11 cellular contexts compared by ENCODE assay signal in the genomic region with DNA sequence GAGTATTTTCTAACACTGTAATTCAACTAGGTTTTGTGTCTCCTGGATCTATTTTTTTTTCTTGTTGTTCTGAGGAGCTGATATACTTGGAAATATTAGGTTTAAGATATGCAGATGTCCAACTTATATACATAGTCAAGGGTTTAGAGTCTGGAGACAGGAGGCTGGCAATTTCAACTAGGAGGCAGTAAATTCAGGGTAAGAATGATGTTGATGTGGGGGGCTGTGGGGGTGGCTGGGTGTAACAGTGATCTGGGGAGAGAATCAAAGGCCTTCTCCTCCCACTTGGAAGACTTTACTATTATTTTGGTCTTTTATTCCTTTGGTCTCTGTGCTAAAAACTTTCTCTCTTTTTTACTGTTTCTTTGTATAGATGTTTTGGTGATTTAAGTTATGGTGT.
DNase-seq lines count a peak whose midpoint lies in the region; ATAC-seq and TF ChIP-seq lines count a peak whose summit lies in the region.
"Had no signal": no experiment of that assay in that cellular context is flagged by ENCODE, and none has a peak within 500 bp of the region (broad histone marks: within the 10 kb centered on the region; RNA-seq: fewer than 3 reads in every experiment).

No MANE protein-coding gene starts in this region.

- H3K9me3 ChIP-seq in skeletal muscle tissue (ENCODE audit: control insufficient read depth in 3 of 3, low read length in 3 of 3): no peaks in the 10 kb centered on the region

- TF ChIP-seq CTCF in kidney epithelial cell (IDR thresholded peaks at IDR 0.05; ENCODE audit: insufficient read depth, low read length, poor library complexity, severe bottlenecking): no peak

- peaks cover 5% of the 10 kb centered on the region for H3K36me3 Mint-ChIP-seq in activated naive CD8-positive, alpha-beta T cell treated with anti-CD3 and anti-CD28 coated beads for 36 hours

- H3K9ac ChIP-seq in skeletal muscle tissue (ENCODE audit: low read depth in 1 of 3, low read length in 3 of 3): peak overlapping the region; percentile 24 to 77 (median 52)

- H3K4me3 Mint-ChIP-seq in activated naive CD8-positive, alpha-beta T cell treated with anti-CD3 and anti-CD28 coated beads for 36 hours: peak overlapping the region; percentile 12

- no peak overlapping the region for H3K27ac Mint-ChIP-seq in activated naive CD8-positive, alpha-beta T cell treated with anti-CD3 and anti-CD28 coated beads for 36 hours

- H3K4me1 ChIP-seq in skeletal muscle tissue (ENCODE audit: control insufficient read depth in 3 of 3, insufficient read depth in 3 of 3, low read length in 3 of 3): peaks cover 37 to 49% (median 39%) of the 10 kb centered on the region in 3 donors

- H3K27ac ChIP-seq in skeletal muscle tissue (ENCODE audit: low read depth, low read length): peak overlapping the region; percentile 64

- H3K36me3 ChIP-seq in kidney epithelial cell (ENCODE audit: control insufficient read depth, insufficient read depth, low read length) (no peaks in the 10 kb centered on the region), skeletal muscle tissue (ENCODE audit: control insufficient read depth in 3 of 3, insufficient read depth in 3 of 3, low read length in 3 of 3) (no peaks in the 10 kb centered on the region)

- peaks cover 12% of the 10 kb centered on the region for H3K4me1 Mint-ChIP-seq in activated naive CD8-positive, alpha-beta T cell treated with anti-CD3 and anti-CD28 coated beads for 36 hours

- H3K9me3 Mint-ChIP-seq in activated naive CD8-positive, alpha-beta T cell treated with anti-CD3 and anti-CD28 coated beads for 36 hours: no peaks in the 10 kb centered on the region

- no peaks in the 10 kb centered on the region for H3K27me3 Mint-ChIP-seq in activated naive CD8-positive, alpha-beta T cell treated with anti-CD3 and anti-CD28 coated beads for 36 hours

- no peaks in the 10 kb centered on the region for H3K27me3 ChIP-seq in kidney epithelial cell (ENCODE audit: control insufficient read depth, insufficient read depth, low read length)
- no peaks in the 10 kb centered on the region for H3K27me3 ChIP-seq in skeletal muscle tissue (ENCODE audit: control insufficient read depth in 3 of 3, insufficient read depth in 3 of 3, low read length in 3 of 3)

- H3K4me3 ChIP-seq in kidney epithelial cell (ENCODE audit: low read depth, low read length) (peak overlapping the region; percentile 9), skeletal muscle tissue (ENCODE audit: low read length in 3 of 3) (peak overlapping the region; percentile 16 to 66 (median 64))

- DNase-seq in activated naive CD8-positive, alpha-beta T cell treated with anti-CD3 and anti-CD28 coated beads for 36 hours: no peak
- DNase-seq in kidney epithelial cell (ENCODE audit: low read depth) (no peak), NCI-H226 (no peak), NCI-H2081 treated with DMSO at 0.1 percent for 48 hours (lab: John Stamatoyannopoulos, UW) (no peak), germinal center (ENCODE audit: low spot score) (no peak)
- DNase-seq: GF-D8, NCI-H1436 treated with DMSO at 0.1 percent for 48 hours, SW 1271 had no signal

- peak; percentile 7 for ATAC-seq in GM21367 (IDR thresholded peaks at IDR 0.05; ENCODE audit: unreplicated experiment)
- no peak for ATAC-seq in GM21717 (IDR thresholded peaks at IDR 0.05; ENCODE audit: unreplicated experiment)
